In the genomic region with DNA sequence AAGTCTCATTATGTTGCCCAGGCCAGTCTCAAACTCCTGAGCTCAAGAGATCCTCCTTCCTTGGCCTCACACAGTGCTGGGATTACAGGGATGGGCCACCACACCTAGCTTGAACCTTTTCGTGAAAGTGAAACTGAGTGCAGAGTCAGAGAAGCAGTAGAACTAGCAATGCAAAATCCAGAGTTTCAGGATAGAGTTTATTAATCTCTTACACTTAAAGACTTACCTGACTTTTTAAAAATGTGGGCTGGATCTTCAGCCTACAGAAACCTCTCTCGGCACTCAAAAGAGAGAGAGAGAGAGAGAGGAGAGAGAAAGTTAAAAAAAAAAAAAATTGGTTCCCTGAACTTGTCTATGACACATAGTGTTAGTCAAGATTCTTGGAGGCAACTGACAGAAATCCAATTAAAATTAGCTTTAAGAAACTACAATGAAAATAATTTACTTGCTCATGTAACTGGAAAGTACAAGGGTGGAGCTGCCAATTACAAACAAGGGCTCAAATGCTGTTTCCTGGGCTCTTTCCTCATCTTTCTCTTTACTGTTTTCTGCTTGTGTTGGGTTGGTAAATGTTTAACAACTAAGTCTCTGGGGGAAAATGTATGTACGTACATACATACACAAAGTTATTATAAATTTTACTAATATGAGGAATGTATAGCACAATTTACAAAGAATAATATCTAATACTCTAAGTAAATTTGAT, we compare ENCODE assay signal across 17 cellular contexts.
A peak's percentile ranks its signal among the peaks of the same experiment; 100 is the strongest.
DNase-seq lines count a peak whose midpoint lies in the region; ATAC-seq, FAIRE-seq and TF ChIP-seq lines count a peak whose summit lies in the region.
"Had no signal": no experiment of that assay in that cellular context is flagged by ENCODE, and none has a peak within 500 bp of the region (broad histone marks: within the 10 kb centered on the region; RNA-seq: fewer than 3 reads in every experiment).

No MANE protein-coding gene starts in this region.

- no peak overlapping the region for H3K4me3 ChIP-seq in Caco-2 (ENCODE audit: low read depth, low read length)
- H3K4me3 ChIP-seq: ovary, thyroid gland had no signal

- ATAC-seq in GM21529 (IDR thresholded peaks at IDR 0.05; ENCODE audit: unreplicated experiment) (peak; percentile 50), HG03354 (IDR thresholded peaks at IDR 0.05; ENCODE audit: poor library complexity, severe bottlenecking, unreplicated experiment) (peak; percentile 67), GM18517 (IDR thresholded peaks at IDR 0.05; ENCODE audit: unreplicated experiment) (no peak)

- POLR2A ChIA-PET in Caco-2 (lab: Charles Lee) = interaction anchor here (0.8 kb wide), 1 partner anchor 522 kb away, joined by 4 read pairs; no protein-coding TSS in a partner anchor

- H3K27ac Mint-ChIP-seq in glutamatergic neuron (ENCODE audit: unreplicated experiment) = peak overlapping the region; percentile 57
- H3K27ac Mint-ChIP-seq in Caco-2 (ENCODE audit: unreplicated experiment) = no peak overlapping the region
- no peak overlapping the region for H3K27ac Mint-ChIP-seq in HFFc6

- H3K9me3 Mint-ChIP-seq in glutamatergic neuron (ENCODE audit: unreplicated experiment) (peaks cover 4% of the 10 kb centered on the region), Caco-2 (ENCODE audit: unreplicated experiment) (peaks cover 8% of the 10 kb centered on the region), HFFc6 (no peaks in the 10 kb centered on the region)

- FAIRE-seq in GM19239 (lab: Jason Lieb, UNC) = peak; percentile 87
- FAIRE-seq: astrocyte, H54 had no signal

- no peaks in the 10 kb centered on the region for H3K27me3 ChIP-seq in Caco-2 (replicated peaks; ENCODE audit: control insufficient read depth, insufficient read depth, low read length)
- H3K27me3 ChIP-seq: ovary, thyroid gland had no signal

- no peak for TF ChIP-seq CTCF in glutamatergic neuron (IDR thresholded peaks at IDR 0.05; ENCODE audit: partially characterized antibody, unreplicated experiment)
- TF ChIP-seq CTCF in Caco-2 (IDR thresholded peaks at IDR 0.05; ENCODE audit: insufficient read depth in 1 of 2, low read depth in 1 of 2, low read length in 1 of 2, severe bottlenecking in 1 of 2, unreplicated experiment in 1 of 2) = no peak
- TF ChIP-seq CTCF in HFFc6 (IDR thresholded peaks at IDR 0.05) = no peak

- peaks cover 2% of the 10 kb centered on the region for H3K27me3 Mint-ChIP-seq in glutamatergic neuron (ENCODE audit: unreplicated experiment)
- H3K27me3 Mint-ChIP-seq in Caco-2 (ENCODE audit: insufficient read depth, unreplicated experiment) = peaks cover 3% of the 10 kb centered on the region
- H3K27me3 Mint-ChIP-seq in HFFc6 (ENCODE audit: insufficient read depth) = peaks cover 3% of the 10 kb centered on the region; the same call in 1 of the 2 replicates

- DNase-seq in GM19239 (ENCODE audit: insufficient read length, low spot score) (no peak), glutamatergic neuron (no peak), Caco-2 (no peak), dedifferentiated amniotic fluid mesenchymal stem cell (ENCODE audit: extremely low spot score) (no peak), HFFc6 (no peak)
- DNase-seq: activated CD4-positive, alpha-beta T cell treated with anti-CD3 and anti-CD28 coated beads for 1 hour; activated T-cell treated with anti-CD3 and anti-CD28 coated beads, Interleukin-2, amount 50 U/mL, for 48 hours; CD8-positive, alpha-beta memory T cell; GDM1; ovary; stimulated activated CD4-positive, alpha-beta T cell treated with anti-CD3 and anti-CD28 coated beads, Interleukin-15, amount 100 ng/mL, for 24 hours; thyroid gland had no signal

- no TSS peak for BruUV-seq in Caco-2 (replicated peaks; lab: Mats Ljungman, UMichigan)

- 0 out of 2 replicates have a peak, but pooled peaks cover 3% of the 10 kb centered on the region for H3K9me3 ChIP-seq in Caco-2
- H3K9me3 ChIP-seq: ovary, thyroid gland had no signal

- H3K36me3 ChIP-seq in Caco-2 (ENCODE audit: control insufficient read depth, insufficient read depth, low read length) = no peaks in the 10 kb centered on the region
- H3K36me3 ChIP-seq: ovary, thyroid gland had no signal

- intact Hi-C loops in Caco-2 (cut with micrococcal nuclease; ENCODE audit: unreplicated experiment) = no loop called here

- CTCF ChIA-PET in Caco-2 (lab: Charles Lee) = no interaction called here

- H3K4me1 Mint-ChIP-seq in glutamatergic neuron (ENCODE audit: low read depth, unreplicated experiment) = peaks cover 18% of the 10 kb centered on the region
- H3K4me1 Mint-ChIP-seq in Caco-2 (ENCODE audit: low read depth, unreplicated experiment) = no peaks in the 10 kb centered on the region
- H3K4me1 Mint-ChIP-seq in HFFc6 (ENCODE audit: low read depth) = no peaks in the 10 kb centered on the region

- H3K4me1 ChIP-seq in Caco-2 = no peaks in the 10 kb centered on the region
- H3K4me1 ChIP-seq: thyroid gland had no signal

- H3K4me3 Mint-ChIP-seq in glutamatergic neuron (ENCODE audit: unreplicated experiment) (no peak overlapping the region), Caco-2 (ENCODE audit: unreplicated experiment) (no peak overlapping the region), HFFc6 (no peak overlapping the region)

- H3K36me3 Mint-ChIP-seq in glutamatergic neuron (ENCODE audit: unreplicated experiment) = peaks cover 9% of the 10 kb centered on the region
- H3K36me3 Mint-ChIP-seq in Caco-2 (ENCODE audit: insufficient read depth, unreplicated experiment) = no peaks in the 10 kb centered on the region
- H3K36me3 Mint-ChIP-seq in HFFc6 (ENCODE audit: low read depth) = no peaks in the 10 kb centered on the region
